Comparison of ENCODE assay signal across 8 cellular contexts in genomic region chr10:3468919-3469638, GRCh38.
A peak's percentile ranks its signal among the peaks of the same experiment; 100 is the strongest.
DNase-seq lines count a peak whose midpoint lies in the region; ATAC-seq and TF ChIP-seq lines count a peak whose summit lies in the region.

No MANE protein-coding gene starts in this region.

- H3K27me3 ChIP-seq in mammary epithelial cell (ENCODE audit: insufficient read depth, low read length) (no peaks in the 10 kb centered on the region), mesenchymal stem cell (ENCODE audit: control insufficient read depth in 1 of 2, insufficient read depth in 1 of 2, low read length in 2 of 2) (no peaks in the 10 kb centered on the region), upper lobe of right lung (no peaks in the 10 kb centered on the region)

- peak overlapping the region; percentile 76 to 99 for H3K18ac ChIP-seq in mesenchymal stem cell (ENCODE audit: low read depth in 1 of 2, low read length in 2 of 2)

- no peaks in the 10 kb centered on the region for H4K20me1 ChIP-seq in mammary epithelial cell (ENCODE audit: insufficient read depth, low read length)

- H2BK120ac ChIP-seq in mesenchymal stem cell (ENCODE audit: low read depth, low read length) = peak overlapping the region; percentile 96

- H2AK5ac ChIP-seq in mesenchymal stem cell (ENCODE audit: low read length, severe bottlenecking) = peak overlapping the region; percentile 91

- H3K4me2 ChIP-seq in mammary epithelial cell (ENCODE audit: insufficient read depth, low read depth, low read length) = peak overlapping the region; percentile 86
- peak overlapping the region; percentile 10 for H3K4me2 ChIP-seq in mesenchymal stem cell (ENCODE audit: low read length, poor library complexity, severe bottlenecking)

- H3K9ac ChIP-seq in mammary epithelial cell (ENCODE audit: insufficient read depth, low read length) (peak overlapping the region; percentile 95), mesenchymal stem cell (ENCODE audit: low read length) (peak overlapping the region; percentile 97)

- peak; percentile 87 for DNase-seq in GM04504 (ENCODE audit: low read depth)
- peak; percentile 91 for DNase-seq in MV-4-11 (lab: John Stamatoyannopoulos, UW)
- DNase-seq in mammary epithelial cell = peak; percentile 87
- peak; percentile 95 for DNase-seq in mesenchymal stem cell
- DNase-seq in upper lobe of right lung = peak; percentile 80
- no peak for DNase-seq in ecto neural progenitor cell (ENCODE audit: low spot score)
- no peak for DNase-seq in DMS79 (lab: John Stamatoyannopoulos, UW)
- no peak for DNase-seq in NAMALWA (ENCODE audit: low spot score)

- no peaks in the 10 kb centered on the region for H3K36me3 ChIP-seq in mammary epithelial cell (ENCODE audit: insufficient read depth, low read length)
- H3K36me3 ChIP-seq in mesenchymal stem cell (ENCODE audit: control insufficient read depth in 1 of 2, insufficient read depth in 2 of 2, low read depth in 1 of 2, low read length in 2 of 2) = no peaks in the 10 kb centered on the region
- H3K36me3 ChIP-seq in upper lobe of right lung = no peaks in the 10 kb centered on the region

- peak overlapping the region; percentile 95 for H4K91ac ChIP-seq in mesenchymal stem cell (ENCODE audit: low read length)

- dilution Hi-C loops in mammary epithelial cell (cut with HindIII; ENCODE audit: low sequenced_read_pairs) = no loop called here

- peak overlapping the region; percentile 3 for H2AFZ ChIP-seq in mammary epithelial cell (ENCODE audit: low read depth, low read length)
- H2AFZ ChIP-seq in mesenchymal stem cell (ENCODE audit: low read depth, low read length) = no peak overlapping the region

- peak overlapping the region in 1 of 2 experiments; percentile 4 for H3K14ac ChIP-seq in mesenchymal stem cell (ENCODE audit: low read length in 2 of 2)

- no peak overlapping the region for H3K23ac ChIP-seq in mesenchymal stem cell (ENCODE audit: low read length in 2 of 2)

- H3K9me3 ChIP-seq in mammary epithelial cell (replicated peaks; ENCODE audit: insufficient read depth, low read length) = no peaks in the 10 kb centered on the region
- no peaks in the 10 kb centered on the region for H3K9me3 ChIP-seq in mesenchymal stem cell (ENCODE audit: control insufficient read depth, low read length)
- H3K9me3 ChIP-seq in upper lobe of right lung = no peaks in the 10 kb centered on the region

- TF ChIP-seq CTCF in mammary epithelial cell (conservative IDR thresholded peaks at IDR 0.05 in 1 of 2, IDR thresholded peaks at IDR 0.05 in 1 of 2; ENCODE audit: extremely low read depth in 1 of 2, insufficient read depth in 1 of 2, low read depth in 1 of 2, low read length in 2 of 2) (no peak), upper lobe of right lung (IDR thresholded peaks at IDR 0.05) (no peak)

- H3K4ac ChIP-seq in mesenchymal stem cell (ENCODE audit: low read depth in 1 of 2, low read length in 2 of 2) = peak overlapping the region; percentile 64 to 96

- WGBS in mammary epithelial cell (ENCODE audit: low coverage, missing lambda C conversion rate) = 9% methylated on average over 12 of the region's 12 CpGs
- WGBS in mesenchymal stem cell = 17% methylated on average over 12 of the region's 12 CpGs

- H4K8ac ChIP-seq in mesenchymal stem cell (ENCODE audit: low read length) = peak overlapping the region; percentile 94

- H3K4me3 ChIP-seq in mammary epithelial cell (replicated peaks in 1 of 3; ENCODE audit: insufficient read depth in 1 of 3, low read depth in 2 of 3, low read length in 3 of 3) (peak overlapping the region in 1 of 3 experiments; percentile 27), mesenchymal stem cell (ENCODE audit: insufficient read depth in 1 of 2, low read depth in 1 of 2, low read length in 2 of 2) (peak overlapping the region in 1 of 2 experiments; percentile 65), upper lobe of right lung (peak overlapping the region; percentile 11)

- peak overlapping the region; percentile 46 for H2BK15ac ChIP-seq in mesenchymal stem cell (ENCODE audit: low read depth, poor library complexity, severe bottlenecking)

- peaks cover 2% of the 10 kb centered on the region for H3K79me1 ChIP-seq in mesenchymal stem cell (replicated peaks; ENCODE audit: low read length, poor library complexity, severe bottlenecking)

- H2BK12ac ChIP-seq in mesenchymal stem cell (ENCODE audit: low read length in 2 of 2) = peak overlapping the region; percentile 94 to 96

- H3K4me1 ChIP-seq in mammary epithelial cell (ENCODE audit: insufficient read depth, low read length) (peaks cover 46% of the 10 kb centered on the region), mesenchymal stem cell (ENCODE audit: control insufficient read depth, insufficient read depth, low read depth, low read length) (peaks cover 31% of the 10 kb centered on the region), upper lobe of right lung (peaks cover 70% of the 10 kb centered on the region)

- ATAC-seq in upper lobe of right lung = peak; percentile 67

- peak overlapping the region; percentile 88 for H2BK5ac ChIP-seq in mesenchymal stem cell (ENCODE audit: low read depth, low read length, poor library complexity, severe bottlenecking)

- BruUV-seq in mammary epithelial cell (replicated peaks; lab: Mats Ljungman, UMichigan) = no TSS peak

- H3K27ac ChIP-seq in mammary epithelial cell (ENCODE audit: insufficient read depth, low read depth, low read length) (peak overlapping the region; percentile 100), mesenchymal stem cell (ENCODE audit: low read length, poor library complexity, severe bottlenecking) (peak overlapping the region; percentile 97), upper lobe of right lung (peak overlapping the region; percentile 85)

- no peaks in the 10 kb centered on the region for H3K79me2 ChIP-seq in mammary epithelial cell (ENCODE audit: insufficient read depth, low read length)

- CTCF ChIA-PET in mammary epithelial cell (lab: Charles Lee; ENCODE audit: low non-redundant PET) = no interaction called here

- intact Hi-C loops in mammary epithelial cell (cut with micrococcal nuclease) = loop anchor here (1.0 to 10.0 kb wide), 10 partner anchors 8 to 1303 kb away; no protein-coding TSS in a partner anchor
- intact Hi-C loops in upper lobe of right lung (cut with DNase I) = no loop called here

- in situ Hi-C loops in mammary epithelial cell (cut with MboI; ENCODE audit: low sequenced_read_pairs in 2 of 2) = loop anchor here in 1 of 2 donors (5.0 to 25.0 kb wide), 2 partner anchors 293 to 1193 kb away; no protein-coding TSS in a partner anchor

Comparison
In these comparisons a context has a peak if more than half of its experiments do, and no peak if none do; other contexts are left out.
1. DNase-seq: peak in GM04504 (single experiment), MV-4-11 (single experiment), mammary epithelial cell (single experiment), mesenchymal stem cell (single experiment) and upper lobe of right lung (single experiment); none in ecto neural progenitor cell (single experiment), DMS79 (single experiment) and NAMALWA (single experiment).
2. Peak in every context shown above with its lines, with median percentiles within 50 percentile points of each other: H3K27ac ChIP-seq.